Comparison of ENCODE assay signal across 40 cellular contexts in the genomic region with DNA sequence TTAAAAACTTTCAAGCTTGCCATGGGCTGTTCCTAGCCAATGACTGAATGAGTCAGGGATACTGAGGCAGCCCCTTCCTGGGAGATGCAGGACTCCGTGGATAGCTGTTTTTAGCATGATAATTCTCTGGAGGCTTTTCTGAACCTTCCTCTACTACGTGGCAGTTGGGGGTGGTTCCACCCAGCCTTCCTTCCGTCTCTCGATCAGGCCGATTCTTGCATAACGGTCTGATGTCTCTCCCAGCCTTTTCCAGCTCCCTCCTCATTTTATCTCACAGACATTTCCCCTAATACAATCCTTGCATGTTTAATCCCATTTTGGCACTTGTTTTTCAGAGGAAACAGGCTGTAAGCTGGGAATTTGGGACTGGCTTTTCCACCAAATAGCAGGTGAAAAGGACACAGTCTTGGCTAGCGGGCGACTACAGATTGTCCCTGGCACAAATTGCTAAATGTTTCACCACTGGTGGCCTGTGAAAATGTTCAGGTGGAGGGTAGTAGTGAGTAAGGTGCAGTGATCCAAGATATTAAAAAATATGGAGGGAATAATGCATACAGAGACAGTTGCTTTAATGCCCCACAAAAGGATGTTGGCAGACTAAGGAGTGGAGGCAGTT. TPM values are rescaled to one million over a fixed set of nuclear protein-coding genes. Genes with fewer than 3 reads are reported as not detected.
"Had no signal": no experiment of that assay in that cellular context is flagged by ENCODE, and none has a peak within 500 bp of the region (broad histone marks: within the 10 kb centered on the region; RNA-seq: fewer than 3 reads in every experiment).

No MANE protein-coding gene starts in this region.

- H3K27me3 Mint-ChIP-seq: activated naive CD8-positive, alpha-beta T cell treated with anti-CD3 and anti-CD28 coated beads for 36 hours; stimulated activated naive CD8-positive, alpha-beta T cell treated with anti-CD3 and anti-CD28 coated beads, Interleukin-15, amount 100 ng/mL, for 72 hours had no signal

- H3K27ac ChIP-seq: ascending aorta, brain microvascular endothelial cell, epithelial cell of prostate, esophagus squamous epithelium, thyroid gland, upper lobe of right lung, WERI-Rb-1 had no signal

- H3K4me1 Mint-ChIP-seq: immature natural killer cell; stimulated activated memory B cell treated with anti-CD40 and anti-IgM and Interleukin-4, amounts not matched to agents 10 μg/mL and 1 μg/mL and 100 μg/mL, for 72 hours had no signal

- H3K4me1 ChIP-seq: ascending aorta, esophagus squamous epithelium, thyroid gland, upper lobe of right lung had no signal

- ATAC-seq: activated CD4-positive, CD25-positive, alpha-beta regulatory T cell treated with anti-CD3 and anti-CD28 coated beads, Interleukin-2, amount 50 U/mL, for 24 hours; mucosa of descending colon; natural killer cell treated with Interleukin-12 subunit alpha and Interleukin-12 subunit beta and Interleukin-15 and Interleukin-18, amount 100 ng/mL, for 72 hours; sciatic nerve; stimulated activated memory B cell treated with anti-CD40 and anti-IgM and Interleukin-4, amounts not matched to agents 10 μg/mL and 1 μg/mL and 100 μg/mL, for 72 hours; stimulated activated naive CD8-positive, alpha-beta T cell treated with anti-CD3 and anti-CD28 coated beads, Interleukin-15, amount 100 ng/mL, for 72 hours; upper lobe of right lung had no signal

- H3K9me3 ChIP-seq: ascending aorta, esophagus squamous epithelium, mucosa of descending colon, thyroid gland, upper lobe of right lung had no signal

- H3K27me3 ChIP-seq: ascending aorta, brain microvascular endothelial cell, esophagus squamous epithelium, thyroid gland, upper lobe of right lung had no signal

- H3K4me3 Mint-ChIP-seq: activated naive CD4-positive, alpha-beta T cell treated with anti-CD3 and anti-CD28 coated beads for 36 hours; activated naive CD8-positive, alpha-beta T cell treated with anti-CD3 and anti-CD28 coated beads for 36 hours; activated T-helper 1 cell treated with anti-CD3 and anti-CD28 coated beads, Interleukin-12 subunit alpha, Interleukin-12 subunit beta, Interleukin-2, Interleukin-4 antibody, amounts not matched to agents 30 ng/mL and 10 ng/mL and 1 ng/mL, durations not matched to agents 14 hours and 24 hours and 36 hours; immature natural killer cell; natural killer cell treated with Interleukin-12 subunit alpha and Interleukin-12 subunit beta and Interleukin-15 and Interleukin-18, amount 100 ng/mL, for 72 hours; stimulated activated memory B cell treated with anti-CD40 and anti-IgM and Interleukin-4, amounts not matched to agents 10 μg/mL and 1 μg/mL and 100 μg/mL, for 72 hours; stimulated activated naive CD8-positive, alpha-beta T cell treated with anti-CD3 and anti-CD28 coated beads, Interleukin-15, amount 100 ng/mL, for 72 hours had no signal

- FAIRE-seq: colon, endometrium, frontal cortex, kidney had no signal

- H3K36me3 ChIP-seq: ascending aorta, brain microvascular endothelial cell, esophagus squamous epithelium, thyroid gland, upper lobe of right lung, WERI-Rb-1 had no signal

- DNase-seq: activated CD4-positive, alpha-beta T cell treated with anti-CD3 and anti-CD28 coated beads for 48 hours; activated CD4-positive, alpha-beta T cell treated with anti-CD3 and anti-CD28 coated beads, Interleukin-2, amount 50 U/mL, for 48 hours; activated CD8-positive, alpha-beta memory T cell treated with anti-CD3 and anti-CD28 coated beads, Interleukin-2, amount 50 U/mL, for 4 hours; activated effector memory CD4-positive, alpha-beta T cell treated with anti-CD3 and anti-CD28 coated beads, Interleukin-2, amount 50 U/mL, for 16 hours; activated naive CD4-positive, alpha-beta T cell treated with anti-CD3 and anti-CD28 coated beads for 36 hours; activated naive CD8-positive, alpha-beta T cell treated with anti-CD3 and anti-CD28 coated beads for 36 hours; activated T-cell treated with anti-CD3 and anti-CD28 coated beads, Interleukin-2, amount 50 U/mL, for 1 hour; brain microvascular endothelial cell; central memory CD4-positive, alpha-beta T cell; dermis blood vessel endothelial cell; effector CD4-positive, alpha-beta T cell; esophagus squamous epithelium; hypothalamus; immature natural killer cell; kidney; mucosa of descending colon; stimulated activated CD4-positive, alpha-beta T cell treated with anti-CD3 and anti-CD28 coated beads, Interleukin-1b, Interleukin-23, amount 100 ng/mL, for 48 hours; stimulated activated CD4-positive, alpha-beta T cell treated with anti-CD3 and anti-CD28 coated beads, Interleukin-4, amount 100 ng/mL, for 4 hours; stimulated activated CD8-positive, alpha-beta memory T cell treated with anti-CD3 and anti-CD28 coated beads, Interleukin-4, amount 100 ng/mL, for 48 hours; stimulated activated naive CD8-positive, alpha-beta T cell treated with anti-CD3 and anti-CD28 coated beads, Interleukin-15, amount 100 ng/mL, for 72 hours; T-helper 1 cell; T-helper 9 cell; thyroid gland; upper lobe of right lung; WERI-Rb-1 had no signal

- H3K4me3 ChIP-seq: ascending aorta, esophagus squamous epithelium, lung, mucosa of descending colon, smooth muscle cell, thyroid gland, upper lobe of right lung had no signal

- H3K27ac Mint-ChIP-seq: activated naive CD4-positive, alpha-beta T cell treated with anti-CD3 and anti-CD28 coated beads for 36 hours; activated naive CD8-positive, alpha-beta T cell treated with anti-CD3 and anti-CD28 coated beads for 36 hours; activated T-helper 1 cell treated with anti-CD3 and anti-CD28 coated beads, Interleukin-12 subunit alpha, Interleukin-12 subunit beta, Interleukin-2, Interleukin-4 antibody, amounts not matched to agents 30 ng/mL and 10 ng/mL and 1 ng/mL, durations not matched to agents 14 hours and 24 hours and 36 hours; immature natural killer cell; natural killer cell treated with Interleukin-12 subunit alpha and Interleukin-12 subunit beta and Interleukin-15 and Interleukin-18, amount 100 ng/mL, for 72 hours; stimulated activated memory B cell treated with anti-CD40 and anti-IgM and Interleukin-4, amounts not matched to agents 10 μg/mL and 1 μg/mL and 100 μg/mL, for 72 hours; stimulated activated naive CD8-positive, alpha-beta T cell treated with anti-CD3 and anti-CD28 coated beads, Interleukin-15, amount 100 ng/mL, for 72 hours had no signal

- H3K36me3 Mint-ChIP-seq: activated naive CD8-positive, alpha-beta T cell treated with anti-CD3 and anti-CD28 coated beads for 36 hours; immature natural killer cell; natural killer cell treated with Interleukin-12 subunit alpha and Interleukin-12 subunit beta and Interleukin-15 and Interleukin-18, amount 100 ng/mL, for 72 hours; stimulated activated memory B cell treated with anti-CD40 and anti-IgM and Interleukin-4, amounts not matched to agents 10 μg/mL and 1 μg/mL and 100 μg/mL, for 72 hours had no signal

- H3K9me3 Mint-ChIP-seq: activated naive CD4-positive, alpha-beta T cell treated with anti-CD3 and anti-CD28 coated beads for 36 hours; activated naive CD8-positive, alpha-beta T cell treated with anti-CD3 and anti-CD28 coated beads for 36 hours; immature natural killer cell; natural killer cell treated with Interleukin-12 subunit alpha and Interleukin-12 subunit beta and Interleukin-15 and Interleukin-18, amount 100 ng/mL, for 72 hours; stimulated activated memory B cell treated with anti-CD40 and anti-IgM and Interleukin-4, amounts not matched to agents 10 μg/mL and 1 μg/mL and 100 μg/mL, for 72 hours had no signal

RNA-seq across cellular contexts. Expression of gene CTLA4, which starts 21.0 kb away (rescaled TPM):
- total RNA-seq: ascending aorta, frontal cortex, myocyte, osteoblast, posterior vena cava, smooth muscle cell had no signal
- polyA plus RNA-seq: smooth muscle cell had no signal
